In genomic region chr6:35067234-35067633, GRCh38 we compare ENCODE assay signal across 21 cellular contexts.
DNase-seq lines count a peak whose midpoint lies in the region; ATAC-seq, FAIRE-seq and TF ChIP-seq lines count a peak whose summit lies in the region.
"Had no signal": no experiment of that assay in that cellular context is flagged by ENCODE, and none has a peak within 500 bp of the region (broad histone marks: within the 10 kb centered on the region; RNA-seq: fewer than 3 reads in every experiment).

No MANE protein-coding gene starts in this region.

- peak; percentile 32 for FAIRE-seq in K562 (lab: Jason Lieb, UNC)
- FAIRE-seq: GM19239 had no signal

- POLR2A ChIA-PET in K562 (lab: Yijun Ruan, JAX), result no interaction called here
- POLR2A ChIA-PET in activated CD8-positive, alpha-beta T cell treated with anti-CD3 and anti-CD28 coated beads, Interleukin-2, amount 10 ng/mL, durations not matched to agents 7 days and 5 days (lab: Charles Lee), result no interaction called here

- CTCF ChIA-PET in K562 (lab: Yijun Ruan, JAX; ENCODE audit: low intra/inter-chr PET ratio), result no interaction called here
- CTCF ChIA-PET in activated CD8-positive, alpha-beta T cell treated with anti-CD3 and anti-CD28 coated beads, Interleukin-2, amount 10 ng/mL, durations not matched to agents 7 days and 5 days (lab: Charles Lee), result interaction anchor here (1.6 kb wide), 1 partner anchor 80 kb away, joined by 3 read pairs; no protein-coding TSS in a partner anchor

- no peak for TF ChIP-seq RAD21 in K562 (CRISPR knock-in tag; conservative IDR thresholded peaks at IDR 0.05 in 1 of 2, IDR thresholded peaks at IDR 0.05 in 1 of 2)

- ATAC-seq in GM23338, result no peak
- no peak for ATAC-seq in K562
- ATAC-seq in lower lobe of right lung, result no peak
- no peak for ATAC-seq in GM19328 (IDR thresholded peaks at IDR 0.05; ENCODE audit: unreplicated experiment)
- no peak for ATAC-seq in activated CD8-positive, alpha-beta T cell treated with anti-CD3 and anti-CD28 coated beads, Interleukin-2, amount 10 ng/mL, durations not matched to agents 7 days and 5 days
- ATAC-seq: PC-3 had no signal

- peaks cover 2% of the 10 kb centered on the region for H3K9me1 ChIP-seq in K562 (ENCODE audit: control insufficient read depth, insufficient read depth, low read length)

- H3K36me3 Mint-ChIP-seq in GM23338 (ENCODE audit: low read depth), result peaks cover 13% of the 10 kb centered on the region; the same call in 2 of the 3 replicates
- no peaks in the 10 kb centered on the region for H3K36me3 Mint-ChIP-seq in activated CD8-positive, alpha-beta T cell treated with anti-CD3 and anti-CD28 coated beads, Interleukin-2, amount 10 ng/mL, durations not matched to agents 7 days and 5 days (ENCODE audit: low read depth)

- H3K79me2 ChIP-seq in GM23338 (replicated peaks; ENCODE audit: insufficient read depth), result no peaks in the 10 kb centered on the region
- no peaks in the 10 kb centered on the region for H3K79me2 ChIP-seq in K562 (ENCODE audit: control insufficient read depth, insufficient read depth, low read length)

- no peaks in the 10 kb centered on the region for H3F3A ChIP-seq in GM23338 (replicated peaks; ENCODE audit: low read depth)

- H3K9ac ChIP-seq in K562 (ENCODE audit: insufficient read depth in 1 of 2, low read depth in 2 of 2, low read length in 2 of 2), result no peak overlapping the region
- no peak overlapping the region for H3K9ac ChIP-seq in subcutaneous abdominal adipose tissue (ENCODE audit: low read length in 5 of 5)

- H3K4me2 ChIP-seq in GM23338 (no peak overlapping the region), K562 (ENCODE audit: insufficient read depth, low read length) (no peak overlapping the region)

- H3K9me2 ChIP-seq in GM23338 (ENCODE audit: insufficient read depth), result no peaks in the 10 kb centered on the region

- H3K4me1 ChIP-seq in GM23338 (ENCODE audit: insufficient read depth), result peaks cover 26% of the 10 kb centered on the region
- H3K4me1 ChIP-seq in K562 (replicated peaks in 1 of 2; ENCODE audit: control insufficient read depth in 2 of 2, insufficient read depth in 2 of 2, low read length in 2 of 2), result peaks cover 0 to 3% of the 10 kb centered on the region in 2 experiments; a peak in 1 of 5 replicates
- peaks cover 7% of the 10 kb centered on the region for H3K4me1 ChIP-seq in lower lobe of right lung
- peaks cover 0 to 36% (median 32%) of the 10 kb centered on the region in 5 donors for H3K4me1 ChIP-seq in subcutaneous abdominal adipose tissue (ENCODE audit: control insufficient read depth in 5 of 5, insufficient read depth in 5 of 5, low read length in 5 of 5)
- H3K4me1 ChIP-seq in testis, result peaks cover 13% of the 10 kb centered on the region
- H3K4me1 ChIP-seq: SJSA1 had no signal

- H4K20me1 ChIP-seq in GM23338 (replicated peaks; ENCODE audit: insufficient read depth), result no peaks in the 10 kb centered on the region
- H4K20me1 ChIP-seq in K562 (replicated peaks; ENCODE audit: control insufficient read depth, insufficient read depth, low read length), result peaks cover 3% of the 10 kb centered on the region; the same call in 1 of the 2 replicates

- H3K4me3 ChIP-seq in GM23338 (no peak overlapping the region), K562 (no peak overlapping the region), lower lobe of right lung (no peak overlapping the region), subcutaneous abdominal adipose tissue (ENCODE audit: low read depth in 1 of 5, low read length in 5 of 5) (no peak overlapping the region), testis (no peak overlapping the region)
- H3K4me3 ChIP-seq: MG63, SJSA1 had no signal

- H3K4me1 Mint-ChIP-seq in GM23338, result peaks cover 54% of the 10 kb centered on the region
- peaks cover 16% of the 10 kb centered on the region for H3K4me1 Mint-ChIP-seq in activated CD8-positive, alpha-beta T cell treated with anti-CD3 and anti-CD28 coated beads, Interleukin-2, amount 10 ng/mL, durations not matched to agents 7 days and 5 days (ENCODE audit: low read depth)

- H3K27me3 Mint-ChIP-seq in GM23338 (ENCODE audit: insufficient read depth, low read depth, poor library complexity), result peaks cover 11% of the 10 kb centered on the region
- H3K27me3 Mint-ChIP-seq in activated CD8-positive, alpha-beta T cell treated with anti-CD3 and anti-CD28 coated beads, Interleukin-2, amount 10 ng/mL, durations not matched to agents 7 days and 5 days (ENCODE audit: low read depth), result no peaks in the 10 kb centered on the region

- H3K9me3 Mint-ChIP-seq in GM23338, result no peaks in the 10 kb centered on the region
- H3K9me3 Mint-ChIP-seq in activated CD8-positive, alpha-beta T cell treated with anti-CD3 and anti-CD28 coated beads, Interleukin-2, amount 10 ng/mL, durations not matched to agents 7 days and 5 days (ENCODE audit: insufficient read depth), result no peaks in the 10 kb centered on the region

- H3K9me3 ChIP-seq in K562 (replicated peaks; ENCODE audit: control insufficient read depth, insufficient read depth, low read depth, low read length) (no peaks in the 10 kb centered on the region), lower lobe of right lung (no peaks in the 10 kb centered on the region), subcutaneous abdominal adipose tissue (ENCODE audit: control insufficient read depth in 5 of 5, low read length in 5 of 5) (no peaks in the 10 kb centered on the region), testis (no peaks in the 10 kb centered on the region)
- H3K9me3 ChIP-seq: MG63, SJSA1 had no signal

- no peak for TF ChIP-seq CTCF in GM23338 (conservative IDR thresholded peaks at IDR 0.05; ENCODE audit: low read depth in 2 of 2)
- TF ChIP-seq CTCF in K562 (IDR thresholded peaks at IDR 0.05 in 2 of 3, conservative IDR thresholded peaks at IDR 0.05 in 1 of 3; ENCODE audit: insufficient read depth in 2 of 3, low read depth in 1 of 3, low read length in 3 of 3), result no peak
- no peak for TF ChIP-seq CTCF in lower lobe of right lung (IDR thresholded peaks at IDR 0.05)
- TF ChIP-seq CTCF in testis (IDR thresholded peaks at IDR 0.05), result no peak

- in situ Hi-C loops in K562 (cut with MboI), result no loop called here

- H3K36me3 ChIP-seq in GM23338 (ENCODE audit: insufficient read depth) (no peaks in the 10 kb centered on the region), K562 (ENCODE audit: control insufficient read depth, insufficient read depth, low read length) (no peaks in the 10 kb centered on the region), lower lobe of right lung (peaks cover 89% of the 10 kb centered on the region), subcutaneous abdominal adipose tissue (ENCODE audit: control insufficient read depth in 5 of 5, insufficient read depth in 5 of 5, low read length in 5 of 5) (peaks cover 0 to 85% (median 51%) of the 10 kb centered on the region in 5 donors), testis (ENCODE audit: low read depth, missing control alignments) (no peaks in the 10 kb centered on the region)
- H3K36me3 ChIP-seq: SJSA1 had no signal

- H2AFZ ChIP-seq in GM23338 (no peak overlapping the region), K562 (ENCODE audit: low read depth, low read length) (no peak overlapping the region)

- H3K27ac ChIP-seq in GM23338 (ENCODE audit: low read depth) (no peak overlapping the region), K562 (ENCODE audit: extremely low read depth, low read depth, low read length) (no peak overlapping the region), lower lobe of right lung (no peak overlapping the region), subcutaneous abdominal adipose tissue (ENCODE audit: low read depth, low read length) (peak overlapping the region; percentile 66), testis (no peak overlapping the region)
- H3K27ac ChIP-seq: SJSA1 had no signal

- no peak for TF ChIP-seq POLR2A in K562 (conservative IDR thresholded peaks at IDR 0.05)
- no peak for TF ChIP-seq POLR2A in testis (IDR thresholded peaks at IDR 0.05)

- BruUV-seq in K562 (replicated peaks; lab: Mats Ljungman, UMichigan), result no TSS peak

- H3K27me3 ChIP-seq in GM23338 (ENCODE audit: insufficient read depth) (no peaks in the 10 kb centered on the region), K562 (ENCODE audit: control insufficient read depth in 2 of 2, insufficient read depth in 2 of 2, low read length in 2 of 2) (no peaks in the 10 kb centered on the region), lower lobe of right lung (ENCODE audit: low read depth) (no peaks in the 10 kb centered on the region), subcutaneous abdominal adipose tissue (ENCODE audit: control insufficient read depth in 5 of 5, insufficient read depth in 4 of 5, low read length in 5 of 5) (no peaks in the 10 kb centered on the region), testis (no peaks in the 10 kb centered on the region)
- H3K27me3 ChIP-seq: MG63, SJSA1 had no signal

- TF ChIP-seq EP300 in K562 (IDR thresholded peaks at IDR 0.05; ENCODE audit: low read length), result no peak

- WGBS in K562 (ENCODE audit: insufficient coverage, low coverage, missing lambda C conversion rate), result 74% methylated on average over 11 of the region's 11 CpGs
- WGBS in testis, 2 donors, result 97 to 99% methylated on average over 11 of the region's 11 CpGs

- intact Hi-C loops in K562 (cut with micrococcal nuclease) (no loop called here), lower lobe of right lung (cut with DNase I) (no loop called here), testis (cut with DNase I; ENCODE audit: low total_unique reads) (no loop called here)

- H3K4me3 Mint-ChIP-seq in GM23338, result no peak overlapping the region
- no peak overlapping the region for H3K4me3 Mint-ChIP-seq in activated CD8-positive, alpha-beta T cell treated with anti-CD3 and anti-CD28 coated beads, Interleukin-2, amount 10 ng/mL, durations not matched to agents 7 days and 5 days

- no peak for DNase-seq in GM23338 (ENCODE audit: low spot score)
- DNase-seq in K562 (ENCODE audit: extremely low read depth in 1 of 4, low spot score in 3 of 4), result no peak
- DNase-seq in lower lobe of right lung, result peak; percentile 34
- no peak for DNase-seq in testis
- no peak for DNase-seq in activated CD8-positive, alpha-beta T cell treated with anti-CD3 and anti-CD28 coated beads, Interleukin-2, amount 10 ng/mL, durations not matched to agents 7 days and 5 days
- DNase-seq: DMS153, H7, KG1, MG63, NCI-H1105 treated with DMSO at 0.1 percent for 48 hours, NCI-H146, NCI-H1930, NCI-H2107, NCI-H446, NCI-H524 treated with DMSO at 0.1 percent for 48 hours, NCI-H774, PC-3 had no signal

- peak overlapping the region; percentile 32; the same call in 1 of the 2 replicates for H3K27ac Mint-ChIP-seq in GM23338
- no peak overlapping the region for H3K27ac Mint-ChIP-seq in activated CD8-positive, alpha-beta T cell treated with anti-CD3 and anti-CD28 coated beads, Interleukin-2, amount 10 ng/mL, durations not matched to agents 7 days and 5 days

TF ChIP-seq in GM23338, 12 proteins besides CTCF, POLR2A, EP300 and RAD21 (continues in another document):
- TF ChIP-seq JUNB (IDR thresholded peaks at IDR 0.05; ENCODE audit: unreplicated experiment), result no peak
- TF ChIP-seq STAT1 (IDR thresholded peaks at IDR 0.05; ENCODE audit: unreplicated experiment), result no peak
- TF ChIP-seq ZNF114 (CRISPR knock-in tag; IDR thresholded peaks at IDR 0.05), result no peak
